Comparison of ENCODE assay signal across 14 cellular contexts in the genomic region with DNA sequence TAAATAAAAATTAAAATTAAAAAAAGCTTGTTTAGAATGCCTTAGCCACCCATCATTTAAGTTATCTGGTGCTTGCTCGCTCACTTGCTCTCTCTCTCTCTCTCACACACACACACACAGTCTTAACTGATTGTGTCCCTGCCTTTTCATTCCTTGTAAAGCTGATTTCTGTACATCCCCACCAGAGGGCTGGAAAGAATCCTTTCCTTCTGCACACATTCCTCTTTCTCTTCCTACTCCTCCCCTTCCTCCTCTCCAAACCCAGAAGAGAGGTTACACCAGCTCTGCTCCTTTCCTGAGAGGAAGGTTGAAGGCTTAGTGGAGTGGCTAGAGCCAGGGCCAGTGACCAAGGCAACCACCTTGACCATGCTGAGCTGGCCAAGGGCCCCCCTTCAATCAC. TPM values are rescaled to one million over a fixed set of nuclear protein-coding genes. Genes with fewer than 3 reads are reported as not detected.
A peak's percentile ranks its signal among the peaks of the same experiment; 100 is the strongest.
DNase-seq lines count a peak whose midpoint lies in the region; ATAC-seq and TF ChIP-seq lines count a peak whose summit lies in the region.
"Had no signal": no experiment of that assay in that cellular context is flagged by ENCODE, and none has a peak within 500 bp of the region (broad histone marks: within the 10 kb centered on the region; RNA-seq: fewer than 3 reads in every experiment).

No MANE protein-coding gene starts in this region.

- ATAC-seq in stimulated activated naive B cell treated with anti-CD40 and anti-IgM and Interleukin-4, amounts not matched to agents 10 μg/mL and 1 μg/mL and 100 μg/mL, for 72 hours (replicated peaks) = no peak
- ATAC-seq in GM18868 (IDR thresholded peaks at IDR 0.05; ENCODE audit: unreplicated experiment) = no peak

- no peak for DNase-seq in activated naive CD4-positive, alpha-beta T cell treated with Interleukin-2 at 50 U/mL for 16 hours
- DNase-seq in SK-MEL-5 (ENCODE audit: low read depth, low spot score) (peak; percentile 44), erythroblast (lab: John Stamatoyannopoulos, UW) (peak; percentile 40 to 52), mammary epithelial cell (no peak), SHP77 treated with DMSO at 0.1 percent for 48 hours (lab: John Stamatoyannopoulos, UW) (no peak)
- no peak for DNase-seq in stimulated activated naive B cell treated with anti-CD40 and anti-IgM and Interleukin-4, amounts not matched to agents 10 μg/mL and 1 μg/mL and 100 μg/mL, for 72 hours
- DNase-seq: amygdala, kidney glomerular epithelial cell, NCI-H1417 treated with DMSO at 0.1 percent for 48 hours, thyroid gland had no signal

- peaks cover 74% of the 10 kb centered on the region for H3K4me1 Mint-ChIP-seq in activated naive CD4-positive, alpha-beta T cell treated with anti-CD3 and anti-CD28 coated beads, Interleukin-2, amount 50 U/mL, for 24 hours
- H3K4me1 Mint-ChIP-seq in stimulated activated naive B cell treated with anti-CD40 and anti-IgM and Interleukin-4, amounts not matched to agents 10 μg/mL and 1 μg/mL and 100 μg/mL, for 72 hours = peaks cover 44 to 81% of the 10 kb centered on the region in 2 donors

- no peak overlapping the region for H3K4me3 ChIP-seq in mammary epithelial cell (replicated peaks in 1 of 3; ENCODE audit: insufficient read depth in 1 of 3, low read depth in 2 of 3, low read length in 3 of 3)
- H3K4me3 ChIP-seq: thyroid gland had no signal

- no peaks in the 10 kb centered on the region for H3K9me3 ChIP-seq in mammary epithelial cell (replicated peaks; ENCODE audit: insufficient read depth, low read length)
- H3K9me3 ChIP-seq: thyroid gland had no signal

- H3K27ac ChIP-seq in mammary epithelial cell (ENCODE audit: insufficient read depth, low read depth, low read length) = no peak overlapping the region
- H3K27ac ChIP-seq: epithelial cell of prostate, parathyroid adenoma, thyroid gland had no signal

- CTCF ChIA-PET in mammary epithelial cell (lab: Charles Lee; ENCODE audit: low non-redundant PET) = no interaction called here

- no peaks in the 10 kb centered on the region for H4K20me1 ChIP-seq in mammary epithelial cell (ENCODE audit: insufficient read depth, low read length)

- H3K9ac ChIP-seq in mammary epithelial cell (ENCODE audit: insufficient read depth, low read length) = no peak overlapping the region
- H3K9ac ChIP-seq: parathyroid adenoma had no signal

- no peaks in the 10 kb centered on the region for H3K9me3 Mint-ChIP-seq in activated naive CD4-positive, alpha-beta T cell treated with anti-CD3 and anti-CD28 coated beads, Interleukin-2, amount 50 U/mL, for 24 hours
- H3K9me3 Mint-ChIP-seq in stimulated activated naive B cell treated with anti-CD40 and anti-IgM and Interleukin-4, amounts not matched to agents 10 μg/mL and 1 μg/mL and 100 μg/mL, for 72 hours = no peaks in the 10 kb centered on the region

- H3K27me3 ChIP-seq in mammary epithelial cell (ENCODE audit: insufficient read depth, low read length) = no peaks in the 10 kb centered on the region
- H3K27me3 ChIP-seq: thyroid gland had no signal

- H2AFZ ChIP-seq in mammary epithelial cell (ENCODE audit: low read depth, low read length) = no peak overlapping the region
- H2AFZ ChIP-seq: parathyroid adenoma had no signal

- peak in 1 of 2 donors; percentile 11 for TF ChIP-seq CTCF in mammary epithelial cell (conservative IDR thresholded peaks at IDR 0.05 in 1 of 2, IDR thresholded peaks at IDR 0.05 in 1 of 2; ENCODE audit: extremely low read depth in 1 of 2, insufficient read depth in 1 of 2, low read depth in 1 of 2, low read length in 2 of 2)

- 100% methylated on average over 1 of the region's 1 CpG for WGBS in mammary epithelial cell (ENCODE audit: low coverage, missing lambda C conversion rate)

- H3K36me3 ChIP-seq in mammary epithelial cell (ENCODE audit: insufficient read depth, low read length) = peaks cover 3% of the 10 kb centered on the region
- H3K36me3 ChIP-seq: thyroid gland had no signal

- H3K27me3 Mint-ChIP-seq in activated naive CD4-positive, alpha-beta T cell treated with anti-CD3 and anti-CD28 coated beads, Interleukin-2, amount 50 U/mL, for 24 hours = no peaks in the 10 kb centered on the region
- no peaks in the 10 kb centered on the region for H3K27me3 Mint-ChIP-seq in stimulated activated naive B cell treated with anti-CD40 and anti-IgM and Interleukin-4, amounts not matched to agents 10 μg/mL and 1 μg/mL and 100 μg/mL, for 72 hours

- H3K4me1 ChIP-seq in mammary epithelial cell (ENCODE audit: insufficient read depth, low read length) = peaks cover 12% of the 10 kb centered on the region
- H3K4me1 ChIP-seq: parathyroid adenoma, thyroid gland had no signal

- dilution Hi-C loops in mammary epithelial cell (cut with HindIII; ENCODE audit: low sequenced_read_pairs) = no loop called here

- H3K27ac Mint-ChIP-seq in activated naive CD4-positive, alpha-beta T cell treated with anti-CD3 and anti-CD28 coated beads, Interleukin-2, amount 50 U/mL, for 24 hours = peak overlapping the region; percentile 84
- H3K27ac Mint-ChIP-seq in stimulated activated naive B cell treated with anti-CD40 and anti-IgM and Interleukin-4, amounts not matched to agents 10 μg/mL and 1 μg/mL and 100 μg/mL, for 72 hours = peak overlapping the region; percentile 72

- peaks cover 1% of the 10 kb centered on the region for H3K36me3 Mint-ChIP-seq in activated naive CD4-positive, alpha-beta T cell treated with anti-CD3 and anti-CD28 coated beads, Interleukin-2, amount 50 U/mL, for 24 hours
- peaks cover 39 to 46% of the 10 kb centered on the region in 2 donors for H3K36me3 Mint-ChIP-seq in stimulated activated naive B cell treated with anti-CD40 and anti-IgM and Interleukin-4, amounts not matched to agents 10 μg/mL and 1 μg/mL and 100 μg/mL, for 72 hours

- peaks cover 94% of the 10 kb centered on the region for H3K79me2 ChIP-seq in mammary epithelial cell (ENCODE audit: insufficient read depth, low read length)
- H3K79me2 ChIP-seq: parathyroid adenoma had no signal

- in situ Hi-C loops in SK-MEL-5 (cut with HindIII; ENCODE audit: low pct_unique_long_range_greater_than_20kb, low sequenced_read_pairs) = no loop called here
- in situ Hi-C loops in mammary epithelial cell (cut with MboI; ENCODE audit: low sequenced_read_pairs in 2 of 2) = no loop called here

- intact Hi-C loops in mammary epithelial cell (cut with micrococcal nuclease) = no loop called here

- no peak overlapping the region for H3K4me3 Mint-ChIP-seq in activated naive CD4-positive, alpha-beta T cell treated with anti-CD3 and anti-CD28 coated beads, Interleukin-2, amount 50 U/mL, for 24 hours
- no peak overlapping the region for H3K4me3 Mint-ChIP-seq in stimulated activated naive B cell treated with anti-CD40 and anti-IgM and Interleukin-4, amounts not matched to agents 10 μg/mL and 1 μg/mL and 100 μg/mL, for 72 hours

- H3K4me2 ChIP-seq in mammary epithelial cell (ENCODE audit: insufficient read depth, low read depth, low read length) = no peak overlapping the region

- no peak for TF ChIP-seq POLR2A in erythroblast (IDR thresholded peaks at IDR 0.05; ENCODE audit: low read length)

- no TSS peak for BruUV-seq in mammary epithelial cell (replicated peaks; lab: Mats Ljungman, UMichigan)

RNA-seq across cellular contexts. Expression of a gene that starts 25.7 kb away (rescaled TPM):
- 20.0 and 24.3 TPM in 2 replicates for total RNA-seq in SK-MEL-5 (2014; rRNA removed; shearing (Covaris generic))
- 26.0 and 31.3 TPM in 2 replicates for polyA plus RNA-seq in SK-MEL-5 (2015; cell fraction: cytosol; rRNA removed)
- polyA plus RNA-seq in SK-MEL-5 (2015; cell fraction: nucleus; rRNA removed) = 31.3 and 55.5 TPM in 2 replicates
- total RNA-seq in mammary epithelial cell = 10 to 100 TPM; 50.8 to 65.0 TPM
- 18.8 TPM for polyA plus RNA-seq in mammary epithelial cell
- 65.2 TPM for polyA minus RNA-seq in mammary epithelial cell

RNA-seq across cellular contexts. Expression of a gene that starts 31.6 kb away (rescaled TPM):
- not detected in 2 replicates for total RNA-seq in SK-MEL-5 (2014; rRNA removed; shearing (Covaris generic))
- not detected in 2 replicates for polyA plus RNA-seq in SK-MEL-5 (2015; cell fraction: cytosol; rRNA removed)
- not detected in 2 replicates for polyA plus RNA-seq in SK-MEL-5 (2015; cell fraction: nucleus; rRNA removed)
- not detected for total RNA-seq in mammary epithelial cell
- not detected for polyA plus RNA-seq in mammary epithelial cell
- not detected for polyA minus RNA-seq in mammary epithelial cell
- total RNA-seq: thyroid gland had no signal

Comparison
In these comparisons a context has a peak if more than half of its experiments do, and no peak if none do; other contexts are left out.
1. DNase-seq: peak in SK-MEL-5 (single experiment) and erythroblast (2 of 2); none in activated naive CD4-positive, alpha-beta T cell treated with Interleukin-2 at 50 U/mL for 16 hours (single experiment), stimulated activated naive B cell treated with anti-CD40 and anti-IgM and Interleukin-4, amounts not matched to agents 10 μg/mL and 1 μg/mL and 100 μg/mL, for 72 hours (single experiment), mammary epithelial cell (single experiment) and SHP77 treated with DMSO at 0.1 percent for 48 hours (single experiment).